In genomic region chr5:157143127-157143959, GRCh38 we compare ENCODE assay signal across 8 cellular contexts. TPM values are rescaled to one million over a fixed set of nuclear protein-coding genes. Genes with fewer than 3 reads are reported as not detected.
DNase-seq lines count a peak whose midpoint lies in the region; ATAC-seq and TF ChIP-seq lines count a peak whose summit lies in the region.

No MANE protein-coding gene starts in this region.

- DNase-seq in AG09309 (ENCODE audit: low read depth), result no peak
- DNase-seq in NCI-H446 treated with DMSO at 0.1 percent for 48 hours (lab: John Stamatoyannopoulos, UW), result peak; percentile 75
- DNase-seq in activated CD8-positive, alpha-beta T cell treated with anti-CD3 and anti-CD28 coated beads for 36 hours, result peak; percentile 84
- DNase-seq in epidermal melanocyte (ENCODE audit: insufficient read length, low spot score), result peak; percentile 69

- peaks cover 35% of the 10 kb centered on the region for H3K36me3 Mint-ChIP-seq in activated CD8-positive, alpha-beta T cell treated with anti-CD3 and anti-CD28 coated beads for 36 hours (ENCODE audit: low read depth)

- H3K4me3 ChIP-seq in AG09309 (ENCODE audit: control insufficient read depth, low read depth, low read length) (peak overlapping the region; percentile 93), muscle layer of colon (ENCODE audit: low read depth in 1 of 2, low read length in 2 of 2) (peak overlapping the region; percentile 94 to 95), thymus (ENCODE audit: low read length) (peak overlapping the region; percentile 84)

- CTCF ChIA-PET in activated CD8-positive, alpha-beta T cell treated with anti-CD3 and anti-CD28 coated beads for 36 hours (lab: Charles Lee), result interaction anchor here (0.7 to 4.0 kb wide), 15 partner anchors 8 to 600 kb away, joined by 3 to 25 read pairs (median 4); partner anchors contain the start of gene LSM11

- H3K9me3 Mint-ChIP-seq in activated CD8-positive, alpha-beta T cell treated with anti-CD3 and anti-CD28 coated beads for 36 hours, result peaks cover 5% of the 10 kb centered on the region

- H3K4me3 Mint-ChIP-seq in activated CD8-positive, alpha-beta T cell treated with anti-CD3 and anti-CD28 coated beads for 36 hours, result peak overlapping the region; percentile 86

- no peaks in the 10 kb centered on the region for H3K27me3 ChIP-seq in muscle layer of colon (ENCODE audit: control insufficient read depth in 1 of 2, insufficient read depth in 2 of 2, low read length in 2 of 2)
- no peaks in the 10 kb centered on the region for H3K27me3 ChIP-seq in thymus (ENCODE audit: control insufficient read depth, insufficient read depth)

- H3K4me1 ChIP-seq in muscle layer of colon (ENCODE audit: insufficient read depth, low read length) (peaks cover 10% of the 10 kb centered on the region), thymus (ENCODE audit: control insufficient read depth, insufficient read depth, low read length) (peaks cover 13% of the 10 kb centered on the region)

- peak; percentile 47 for ATAC-seq in GM18511 (IDR thresholded peaks at IDR 0.05; ENCODE audit: unreplicated experiment)
- peak; percentile 41 for ATAC-seq in HG03025 (IDR thresholded peaks at IDR 0.05; ENCODE audit: low FRiP score, unreplicated experiment)
- ATAC-seq in activated CD8-positive, alpha-beta T cell treated with anti-CD3 and anti-CD28 coated beads for 36 hours, result peak; percentile 52

- H3K27ac Mint-ChIP-seq in activated CD8-positive, alpha-beta T cell treated with anti-CD3 and anti-CD28 coated beads for 36 hours, result peak overlapping the region; percentile 98

- 9% methylated on average over 33 of the region's 33 CpGs for WGBS in thymus

- H3K36me3 ChIP-seq in muscle layer of colon (ENCODE audit: insufficient read depth, low read length) (no peaks in the 10 kb centered on the region), thymus (ENCODE audit: control insufficient read depth, insufficient read depth) (peaks cover 5% of the 10 kb centered on the region)

- POLR2A ChIA-PET in activated CD8-positive, alpha-beta T cell treated with anti-CD3 and anti-CD28 coated beads for 36 hours (lab: Charles Lee), result interaction anchor here (0.8 to 3.8 kb wide), 34 partner anchors 12 to 425 kb away, joined by 3 to 19 read pairs (median 5); partner anchors contain the start of genes HAVCR2 and ITK

- H3K27me3 Mint-ChIP-seq in activated CD8-positive, alpha-beta T cell treated with anti-CD3 and anti-CD28 coated beads for 36 hours, result no peaks in the 10 kb centered on the region

- no peak for TF ChIP-seq CTCF in AG09309 (IDR thresholded peaks at IDR 0.05; ENCODE audit: control insufficient read depth, insufficient read depth, low read depth, low read length, missing control alignments)
- TF ChIP-seq CTCF in activated CD8-positive, alpha-beta T cell treated with anti-CD3 and anti-CD28 coated beads for 36 hours (IDR thresholded peaks at IDR 0.05), result no peak

- H3K4me1 Mint-ChIP-seq in activated CD8-positive, alpha-beta T cell treated with anti-CD3 and anti-CD28 coated beads for 36 hours (ENCODE audit: low read depth), result peaks cover 38% of the 10 kb centered on the region

- intact Hi-C loops in activated CD8-positive, alpha-beta T cell treated with anti-CD3 and anti-CD28 coated beads for 36 hours (cut with micrococcal nuclease), result no loop called here

- H3K9ac ChIP-seq in muscle layer of colon (ENCODE audit: low read length), result peak overlapping the region; percentile 98

- H3K27ac ChIP-seq in muscle layer of colon (ENCODE audit: low read depth, low read length) (peak overlapping the region; percentile 95), thymus (ENCODE audit: low read depth) (peak overlapping the region; percentile 89)

- no peaks in the 10 kb centered on the region for H3K9me3 ChIP-seq in muscle layer of colon (ENCODE audit: low read length)
- no peaks in the 10 kb centered on the region for H3K9me3 ChIP-seq in thymus (ENCODE audit: control insufficient read depth)

RNA-seq across cellular contexts. Expression of gene MED7, which starts 0.7 kb away (rescaled TPM):
- 10 to 100 TPM; 13.6 to 13.7 TPM for total RNA-seq in activated CD8-positive, alpha-beta T cell treated with anti-CD3 and anti-CD28 coated beads for 36 hours
- 40.2 TPM for polyA plus RNA-seq in thymus

RNA-seq across cellular contexts. Expression of gene GARIN3, which starts 22.7 kb away (rescaled TPM):
- total RNA-seq in activated CD8-positive, alpha-beta T cell treated with anti-CD3 and anti-CD28 coated beads for 36 hours, result 1 to 10 TPM in 1 of 2 experiments, under 1 TPM in 1; 0.77 to 1.1 TPM
- polyA plus RNA-seq in thymus, result not detected

RNA-seq across cellular contexts. Expression of gene HAVCR2, which starts 34.5 kb away (rescaled TPM):
- total RNA-seq in activated CD8-positive, alpha-beta T cell treated with anti-CD3 and anti-CD28 coated beads for 36 hours, result 10 to 100 TPM; 28.7 to 34.6 TPM
- 21.5 TPM for polyA plus RNA-seq in thymus

RNA-seq across cellular contexts. Expression of gene ITK, which starts 37.3 kb away (rescaled TPM):
- 100 to 1,000 TPM; 229 to 236 TPM for total RNA-seq in activated CD8-positive, alpha-beta T cell treated with anti-CD3 and anti-CD28 coated beads for 36 hours
- 92.8 TPM for polyA plus RNA-seq in thymus
